In the genomic region with DNA sequence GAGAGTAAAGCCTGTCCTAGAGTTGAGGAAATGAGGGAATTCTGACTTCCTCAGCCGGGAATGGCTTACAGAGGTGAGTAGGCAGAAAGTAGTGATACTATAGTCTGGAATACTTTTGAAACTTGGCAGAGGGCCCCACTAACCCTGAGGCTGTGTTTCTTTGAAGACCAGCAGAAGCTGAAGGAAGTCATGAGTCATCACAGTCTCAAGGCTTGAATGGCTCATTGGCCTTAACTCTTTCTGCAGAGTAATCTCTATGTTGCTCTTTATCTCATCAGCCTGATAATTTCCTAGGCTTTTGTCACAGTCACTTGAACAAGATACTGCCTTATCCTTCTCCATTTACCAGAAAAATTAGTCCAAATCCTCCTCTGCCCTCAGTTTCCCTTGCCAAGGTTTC, we compare ENCODE assay signal across 8 cellular contexts.
DNase-seq lines count a peak whose midpoint lies in the region; ATAC-seq and TF ChIP-seq lines count a peak whose summit lies in the region.

No MANE protein-coding gene starts in this region.

- H3K27me3 Mint-ChIP-seq in stimulated activated memory B cell treated with anti-CD40 and anti-IgM and Interleukin-4, amounts not matched to agents 10 μg/mL and 1 μg/mL and 100 μg/mL, for 72 hours = no peaks in the 10 kb centered on the region

- peak; percentile 38 for ATAC-seq in GM19468 (IDR thresholded peaks at IDR 0.05; ENCODE audit: extremely low read depth, unreplicated experiment)
- ATAC-seq in HG03565 (IDR thresholded peaks at IDR 0.05; ENCODE audit: unreplicated experiment) = peak; percentile 100
- peak; percentile 29 to 62 for ATAC-seq in lower lobe of right lung
- ATAC-seq in stimulated activated memory B cell treated with anti-CD40 and anti-IgM and Interleukin-4, amounts not matched to agents 10 μg/mL and 1 μg/mL and 100 μg/mL, for 72 hours = no peak

- intact Hi-C loops in lower lobe of right lung (cut with DNase I) = no loop called here

- H3K4me3 Mint-ChIP-seq in stimulated activated memory B cell treated with anti-CD40 and anti-IgM and Interleukin-4, amounts not matched to agents 10 μg/mL and 1 μg/mL and 100 μg/mL, for 72 hours = no peak overlapping the region

- no peaks in the 10 kb centered on the region for H3K36me3 ChIP-seq in lower lobe of right lung

- no peaks in the 10 kb centered on the region for H3K27me3 ChIP-seq in lower lobe of right lung (ENCODE audit: low read depth)

- DNase-seq in AG09319 (ENCODE audit: extremely low read depth, low read depth) (peak; percentile 80), amniotic stem cell (lab: John Stamatoyannopoulos, UW) (peak; percentile 96), lower lobe of right lung (no peak), NCI-H187 (lab: John Stamatoyannopoulos, UW) (no peak), NCI-H2107 treated with DMSO at 0.1 percent for 48 hours (lab: John Stamatoyannopoulos, UW; ENCODE audit: unreplicated experiment) (no peak)

- H3K4me3 ChIP-seq in lower lobe of right lung = no peak overlapping the region

- no peaks in the 10 kb centered on the region for H3K4me1 ChIP-seq in lower lobe of right lung

- H3K36me3 Mint-ChIP-seq in stimulated activated memory B cell treated with anti-CD40 and anti-IgM and Interleukin-4, amounts not matched to agents 10 μg/mL and 1 μg/mL and 100 μg/mL, for 72 hours = no peaks in the 10 kb centered on the region

- no peak overlapping the region for H3K27ac Mint-ChIP-seq in stimulated activated memory B cell treated with anti-CD40 and anti-IgM and Interleukin-4, amounts not matched to agents 10 μg/mL and 1 μg/mL and 100 μg/mL, for 72 hours

- no peaks in the 10 kb centered on the region for H3K9me3 ChIP-seq in lower lobe of right lung

- no peak overlapping the region for H3K27ac ChIP-seq in lower lobe of right lung

- H3K4me1 Mint-ChIP-seq in stimulated activated memory B cell treated with anti-CD40 and anti-IgM and Interleukin-4, amounts not matched to agents 10 μg/mL and 1 μg/mL and 100 μg/mL, for 72 hours = no peaks in the 10 kb centered on the region

- TF ChIP-seq CTCF in AG09319 (IDR thresholded peaks at IDR 0.05; ENCODE audit: low read depth, low read length) (no peak), lower lobe of right lung (IDR thresholded peaks at IDR 0.05) (no peak)

- no peaks in the 10 kb centered on the region for H3K9me3 Mint-ChIP-seq in stimulated activated memory B cell treated with anti-CD40 and anti-IgM and Interleukin-4, amounts not matched to agents 10 μg/mL and 1 μg/mL and 100 μg/mL, for 72 hours

Comparison
In these comparisons a context has a peak if more than half of its experiments do, and no peak if none do; other contexts are left out.
1. DNase-seq: peak in AG09319 (single experiment) and amniotic stem cell (single experiment); none in lower lobe of right lung (single experiment), NCI-H187 (0 of 2) and NCI-H2107 treated with DMSO at 0.1 percent for 48 hours (single experiment).